9 cellular contexts compared by ENCODE assay signal in genomic region chr2:27559228-27559627, GRCh38.
"Had no signal": no experiment of that assay in that cellular context is flagged by ENCODE, and none has a peak within 500 bp of the region (broad histone marks: within the 10 kb centered on the region; RNA-seq: fewer than 3 reads in every experiment).

No MANE protein-coding gene starts in this region.

- H3K4me1 ChIP-seq: HAP-1 had no signal

- H3K9me3 ChIP-seq: HAP-1 had no signal

- H2AFZ ChIP-seq: GM23248 had no signal

- H3K4me3 ChIP-seq: GM23248, HAP-1 had no signal

- H3K27ac ChIP-seq: GM23248 had no signal

- FAIRE-seq: HTR-8/SVneo had no signal

- H3K36me3 ChIP-seq: HAP-1 had no signal

- DNase-seq: GM23248, GOT3, H7, HFFc6, IMR-90, KBM-7 had no signal

- H3K9ac ChIP-seq: GM23248 had no signal

- ATAC-seq: HCT116 had no signal
